1 cellular context compared by ENCODE assay signal in genomic region chr16:1744338-1744840, GRCh38.
A peak's percentile ranks its signal among the peaks of the same experiment; 100 is the strongest.
TF ChIP-seq lines count a peak whose summit lies in the region.

No MANE protein-coding gene starts in this region.

TF ChIP-seq in K562, 482 proteins besides CTCF, POLR2A, EP300 and RAD21:
- TF ChIP-seq RBM22 (IDR thresholded peaks at IDR 0.05; ENCODE audit: low read depth, low read length, poor library complexity, severe bottlenecking) (peak; percentile 39), ZNF324 (CRISPR knock-in tag; IDR thresholded peaks at IDR 0.05) (no peak), ZNF668 (CRISPR knock-in tag; IDR thresholded peaks at IDR 0.05) (no peak)
